9 cellular contexts compared by ENCODE assay signal in genomic region chr15:44593042-44593736, GRCh38. TPM values are rescaled to one million over a fixed set of nuclear protein-coding genes. Genes with fewer than 3 reads are reported as not detected.
DNase-seq lines count a peak whose midpoint lies in the region; ATAC-seq and TF ChIP-seq lines count a peak whose summit lies in the region.
"Had no signal": no experiment of that assay in that cellular context is flagged by ENCODE, and none has a peak within 500 bp of the region (broad histone marks: within the 10 kb centered on the region; RNA-seq: fewer than 3 reads in every experiment).

No MANE protein-coding gene starts in this region.

- H4K91ac ChIP-seq in IMR-90 (ENCODE audit: insufficient read depth, low read depth, low read length): no peak overlapping the region

- H3K9me3 Mint-ChIP-seq in CD4-positive, alpha-beta T cell: no peaks in the 10 kb centered on the region
- H3K9me3 Mint-ChIP-seq in activated naive CD4-positive, alpha-beta T cell treated with anti-CD3 and anti-CD28 coated beads, Interleukin-2, amount 50 U/mL, for 72 hours: no peaks in the 10 kb centered on the region

- CTCF ChIA-PET in CD4-positive, alpha-beta T cell (lab: Charles Lee): interaction anchor here (0.7 to 2.2 kb wide), 6 partner anchors 9 to 180 kb away, joined by 3 to 5 read pairs (median 4); partner anchors contain the start of gene TRIM69
- CTCF ChIA-PET in IMR-90 (lab: Yijun Ruan, JAX): interaction anchor here (0.6 kb wide), 1 partner anchor 42 kb away, joined by 3 read pairs; no protein-coding TSS in a partner anchor

- no peak overlapping the region for H3K9ac ChIP-seq in IMR-90 (ENCODE audit: low read depth, low read length)

- peaks cover 14% of the 10 kb centered on the region for H3K4me1 Mint-ChIP-seq in CD4-positive, alpha-beta T cell (ENCODE audit: low read depth)

- peak; percentile 85 for ATAC-seq in CD4-positive, alpha-beta T cell (ENCODE audit: poor library complexity)
- ATAC-seq in IMR-90 (ENCODE audit: low read depth) (peak; percentile 63), right lobe of liver (peak in 3 of 4 donors; percentile 23 to 34 (median 33)), HG02763 (IDR thresholded peaks at IDR 0.05; ENCODE audit: unreplicated experiment) (no peak), HG02938 (IDR thresholded peaks at IDR 0.05; ENCODE audit: unreplicated experiment) (no peak)
- ATAC-seq in activated naive CD4-positive, alpha-beta T cell treated with anti-CD3 and anti-CD28 coated beads, Interleukin-2, amount 50 U/mL, for 72 hours: peak; percentile 59 to 72

- dilution Hi-C loops in IMR-90 (cut with HindIII; ENCODE audit: low sequenced_read_pairs, unreplicated experiment): no loop called here

- TF ChIP-seq CTCF in CD4-positive, alpha-beta T cell (IDR thresholded peaks at IDR 0.05): peak; percentile 72
- peak; percentile 50 for TF ChIP-seq CTCF in IMR-90 (conservative IDR thresholded peaks at IDR 0.05; ENCODE audit: low read depth, low read length)
- TF ChIP-seq CTCF in right lobe of liver (IDR thresholded peaks at IDR 0.05): peak; percentile 14 to 37 (median 31)

- H4K8ac ChIP-seq in IMR-90 (ENCODE audit: low read depth in 2 of 2, low read length in 2 of 2): no peak overlapping the region

- BruUV-seq in IMR-90 (replicated peaks; lab: Mats Ljungman, UMichigan): no TSS peak

- intact Hi-C loops in CD4-positive, alpha-beta T cell (cut with DNase I, micrococcal nuclease): loop anchor here (1.0 to 10.0 kb wide), 5 partner anchors 72 to 444 kb away; partner anchors contain the start of genes SPG11 (in 1 of the 2) and TRIM69 (in 1 of the 2)
- intact Hi-C loops in IMR-90 (cut with micrococcal nuclease): loop anchor here (5.0 kb wide), 1 partner anchor 144 kb away; the partner anchor contains the start of gene TRIM69
- intact Hi-C loops in right lobe of liver (cut with DNase I): no loop called here

- no peaks in the 10 kb centered on the region for H4K20me1 ChIP-seq in IMR-90 (ENCODE audit: insufficient read depth, low read length)

- H3K4me1 ChIP-seq in IMR-90 (ENCODE audit: control insufficient read depth, insufficient read depth, low read length): peaks cover 5% of the 10 kb centered on the region
- H3K4me1 ChIP-seq in right lobe of liver: peaks cover 0 to 2% (median 0%) of the 10 kb centered on the region in 4 donors
- H3K4me1 ChIP-seq: adrenal gland had no signal

- H3K9me1 ChIP-seq in IMR-90 (ENCODE audit: insufficient read depth, low read length): peaks cover 6% of the 10 kb centered on the region

- no peak overlapping the region for H2AK9ac ChIP-seq in IMR-90 (replicated peaks; ENCODE audit: low read depth, low read length, poor library complexity)

- no peak; the same call in 1 of the 2 replicates for TF ChIP-seq RAD21 in IMR-90 (IDR thresholded peaks at IDR 0.05; ENCODE audit: low read length)

- H3K23ac ChIP-seq in IMR-90 (ENCODE audit: low read depth, low read length): no peak overlapping the region

- peak in 3 of 10 experiments; percentile 6 to 11 (median 7) for DNase-seq in CD4-positive, alpha-beta T cell
- DNase-seq in IMR-90 (no peak), right lobe of liver (no peak), COR-L47 (lab: John Stamatoyannopoulos, UW) (no peak)
- no peak for DNase-seq in activated naive CD4-positive, alpha-beta T cell treated with anti-CD3 and anti-CD28 coated beads, Interleukin-2, amount 50 U/mL, for 72 hours (ENCODE audit: low spot score in 2 of 2)
- DNase-seq in activated CD8-positive, alpha-beta memory T cell treated with anti-CD3 and anti-CD28 coated beads, Interleukin-2, amount 50 U/mL, for 48 hours: no peak

- H3K14ac ChIP-seq in IMR-90 (replicated peaks; ENCODE audit: low read depth, low read length): no peak overlapping the region

- no peaks in the 10 kb centered on the region for H3K9me3 ChIP-seq in CD4-positive, alpha-beta T cell (ENCODE audit: control insufficient read depth, low read length)
- H3K9me3 ChIP-seq in IMR-90 (ENCODE audit: control insufficient read depth, insufficient read depth, low read length): no peaks in the 10 kb centered on the region
- H3K9me3 ChIP-seq in right lobe of liver: no peaks in the 10 kb centered on the region
- H3K9me3 ChIP-seq: adrenal gland had no signal

- POLR2A ChIA-PET in CD4-positive, alpha-beta T cell (lab: Charles Lee): interaction anchor here (1.2 to 2.9 kb wide), 3 partner anchors 71 to 142 kb away, joined by 3 to 20 read pairs (median 5); partner anchors contain the start of genes B2M and PATL2
- POLR2A ChIA-PET in IMR-90 (lab: Charles Lee; ENCODE audit: unreplicated experiment): no interaction called here

- H3K36me3 ChIP-seq in IMR-90 (ENCODE audit: control insufficient read depth, insufficient read depth, low read length): peaks cover 44% of the 10 kb centered on the region
- peaks cover 0 to 100% (median 48%) of the 10 kb centered on the region in 4 donors for H3K36me3 ChIP-seq in right lobe of liver

- TF ChIP-seq POLR2A in IMR-90 (IDR thresholded peaks at IDR 0.05; ENCODE audit: low read depth, low read length): no peak
- TF ChIP-seq POLR2A in right lobe of liver (IDR thresholded peaks at IDR 0.05): no peak

- H3K18ac ChIP-seq in IMR-90 (ENCODE audit: low read depth, low read length): no peak overlapping the region

- H3K4ac ChIP-seq in IMR-90 (ENCODE audit: low read depth, low read length): no peak overlapping the region

- no peak overlapping the region for H3K4me2 ChIP-seq in IMR-90 (ENCODE audit: low read depth, low read length)

- no peak overlapping the region for H4K5ac ChIP-seq in IMR-90 (ENCODE audit: low read depth, low read length)

- H3K4me3 ChIP-seq in IMR-90 (ENCODE audit: insufficient read depth, low read depth, low read length): no peak overlapping the region
- H3K4me3 ChIP-seq in right lobe of liver: no peak overlapping the region
- H3K4me3 ChIP-seq: adrenal gland had no signal

- no peak overlapping the region for H3K27ac ChIP-seq in CD4-positive, alpha-beta T cell (ENCODE audit: low read depth, low read length)
- H3K27ac ChIP-seq in IMR-90 (ENCODE audit: insufficient read depth, low read length) (no peak overlapping the region), right lobe of liver (no peak overlapping the region)
- H3K27ac ChIP-seq: adrenal gland had no signal

- H3K36me3 Mint-ChIP-seq in CD4-positive, alpha-beta T cell (ENCODE audit: low read depth): peaks cover 76% of the 10 kb centered on the region
- peaks cover 4 to 10% of the 10 kb centered on the region in 2 donors for H3K36me3 Mint-ChIP-seq in activated naive CD4-positive, alpha-beta T cell treated with anti-CD3 and anti-CD28 coated beads, Interleukin-2, amount 50 U/mL, for 72 hours

- H3K56ac ChIP-seq in IMR-90 (ENCODE audit: extremely low read depth, insufficient read depth, low read length): no peak overlapping the region

- H2BK5ac ChIP-seq in IMR-90 (ENCODE audit: low read depth, low read length, poor library complexity, severe bottlenecking): no peak overlapping the region

- no peaks in the 10 kb centered on the region for H3K27me3 Mint-ChIP-seq in CD4-positive, alpha-beta T cell

- H2BK15ac ChIP-seq in IMR-90 (ENCODE audit: low read depth, low read length): no peak overlapping the region

- no peak overlapping the region for H2AK5ac ChIP-seq in IMR-90 (ENCODE audit: low read depth, low read length)

- H3K27ac Mint-ChIP-seq in CD4-positive, alpha-beta T cell: peak overlapping the region; percentile 76
- peak overlapping the region in 1 of 2 donors; percentile 36 for H3K27ac Mint-ChIP-seq in activated naive CD4-positive, alpha-beta T cell treated with anti-CD3 and anti-CD28 coated beads, Interleukin-2, amount 50 U/mL, for 72 hours

- no peaks in the 10 kb centered on the region for H3K79me1 ChIP-seq in IMR-90 (ENCODE audit: low read depth in 1 of 2, low read length in 2 of 2)

- no peaks in the 10 kb centered on the region for H3K27me3 ChIP-seq in CD4-positive, alpha-beta T cell (ENCODE audit: control insufficient read depth, insufficient read depth, low read length)
- H3K27me3 ChIP-seq in IMR-90 (ENCODE audit: control insufficient read depth, insufficient read depth, low read length): no peaks in the 10 kb centered on the region
- H3K27me3 ChIP-seq in right lobe of liver: no peaks in the 10 kb centered on the region
- H3K27me3 ChIP-seq: adrenal gland had no signal

- WGBS in IMR-90 (ENCODE audit: extremely low coverage in 2 of 2, insufficient read length in 1 of 2), 2 experiments: 73% methylated on average over 2 of the region's 7 CpGs; no CpG with 5 or more reads in 1 of the 2 experiments
- 78% methylated on average over 4 of the region's 7 CpGs for WGBS in right lobe of liver (ENCODE audit: insufficient coverage, low coverage, low lambda C conversion rate, missing lambda C conversion rate)

- in situ Hi-C loops in IMR-90 (cut with MboI; ENCODE audit: low sequenced_read_pairs): no loop called here

- H2BK120ac ChIP-seq in IMR-90 (ENCODE audit: low read depth, low read length): no peak overlapping the region

- H2BK20ac ChIP-seq in IMR-90 (ENCODE audit: low read depth, low read length): no peak overlapping the region

- no peak overlapping the region for H2AFZ ChIP-seq in IMR-90 (replicated peaks; ENCODE audit: low read length, poor library complexity)

- no peak overlapping the region for H3K4me3 Mint-ChIP-seq in CD4-positive, alpha-beta T cell

TF ChIP-seq in IMR-90, 13 proteins besides CTCF, POLR2A, EP300 and RAD21:
- no peak for TF ChIP-seq MAFK (IDR thresholded peaks at IDR 0.05; ENCODE audit: low read depth, low read length)
- TF ChIP-seq, protein P1, sequence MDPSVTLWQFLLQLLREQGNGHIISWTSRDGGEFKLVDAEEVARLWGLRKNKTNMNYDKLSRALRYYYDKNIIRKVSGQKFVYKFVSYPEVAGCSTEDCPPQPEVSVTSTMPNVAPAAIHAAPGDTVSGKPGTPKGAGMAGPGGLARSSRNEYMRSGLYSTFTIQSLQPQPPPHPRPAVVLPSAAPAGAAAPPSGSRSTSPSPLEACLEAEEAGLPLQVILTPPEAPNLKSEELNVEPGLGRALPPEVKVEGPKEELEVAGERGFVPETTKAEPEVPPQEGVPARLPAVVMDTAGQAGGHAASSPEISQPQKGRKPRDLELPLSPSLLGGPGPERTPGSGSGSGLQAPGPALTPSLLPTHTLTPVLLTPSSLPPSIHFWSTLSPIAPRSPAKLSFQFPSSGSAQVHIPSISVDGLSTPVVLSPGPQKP (IDR thresholded peaks at IDR 0.05; ENCODE audit: borderline replicate concordance, low read depth, low read length): no peak
- TF ChIP-seq SMC3 (IDR thresholded peaks at IDR 0.05; ENCODE audit: low read depth, low read length): peak; percentile 25; the same call in 1 of the 2 replicates

RNA-seq across cellular contexts. Expression of gene EIF3J, which starts 56.2 kb away (rescaled TPM):
- 10 to 100 TPM; 67.6 to 69.2 TPM for total RNA-seq in CD4-positive, alpha-beta T cell
- total RNA-seq in IMR-90 (2012; rRNA removed) (51.6 and 57.2 TPM in 2 replicates), right lobe of liver (10 to 100 TPM; 30.1 to 59.8 (median 45.9) TPM)
- 43.7 and 59.9 TPM in 2 replicates for polyA plus RNA-seq in IMR-90 (2012; rRNA removed)
- polyA plus RNA-seq in IMR-90 (2012; cell fraction: cytosol; rRNA removed): 6.5 and 7.7 TPM in 2 replicates
- polyA plus RNA-seq in IMR-90 (2012; cell fraction: nucleus; rRNA removed; ENCODE audit: low replicate concordance): 3.0 and 35.6 TPM in 2 replicates
- total RNA-seq in activated naive CD4-positive, alpha-beta T cell treated with anti-CD3 and anti-CD28 coated beads, Interleukin-2, amount 50 U/mL, for 72 hours: 10 to 100 TPM; 74.8 to 78.0 TPM

Comparison
In these comparisons a context has a peak if more than half of its experiments do, and no peak if none do; other contexts are left out.
1. ATAC-seq: peak in CD4-positive, alpha-beta T cell (single experiment), IMR-90 (single experiment), activated naive CD4-positive, alpha-beta T cell treated with anti-CD3 and anti-CD28 coated beads, Interleukin-2, amount 50 U/mL, for 72 hours (2 of 2) and right lobe of liver (3 of 4); none in HG02763 (single experiment) and HG02938 (single experiment).
2. intact Hi-C loops: an anchor here in CD4-positive, alpha-beta T cell (1.0 to 10.0 kb wide) and IMR-90 (5.0 kb wide); none called in right lobe of liver.
3. Peak in every context shown above with its lines, with median percentiles within 50 percentile points of each other: CTCF ChIP-seq.